ENCODE assay signal across 26 cellular contexts in the genomic region with DNA sequence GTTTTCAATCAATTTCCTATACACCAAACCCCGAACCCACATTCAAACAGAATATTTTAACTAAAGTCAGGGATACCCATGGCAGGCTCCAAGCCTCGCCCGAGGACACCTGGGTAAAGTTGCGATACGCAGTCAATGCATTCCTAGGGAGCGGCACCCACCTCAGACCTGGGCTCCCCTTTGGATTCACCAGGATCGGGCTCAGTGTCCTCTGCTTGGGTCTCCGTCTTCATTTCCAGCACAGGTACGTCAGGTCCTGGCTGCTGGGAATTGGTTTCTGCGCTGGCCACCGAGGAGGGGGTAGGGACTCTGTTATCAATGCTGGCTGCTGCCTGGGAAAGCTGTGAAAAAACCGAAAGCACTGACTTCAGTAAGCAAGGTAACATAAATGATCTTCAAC.
"Had no signal": no experiment of that assay in that cellular context is flagged by ENCODE, and none has a peak within 500 bp of the region (broad histone marks: within the 10 kb centered on the region; RNA-seq: fewer than 3 reads in every experiment).

No MANE protein-coding gene starts in this region.

- ATAC-seq: esophagus mucosa; gastrocnemius medialis; left lobe of liver; natural killer cell; sciatic nerve; stimulated activated naive CD8-positive, alpha-beta T cell treated with anti-CD3 and anti-CD28 coated beads, Interleukin-15, amount 100 ng/mL, for 72 hours had no signal

- H3K27me3 ChIP-seq: dorsolateral prefrontal cortex, gastrocnemius medialis, neutrophil, right atrium auricular region, tibial artery had no signal

- H3K9me3 Mint-ChIP-seq: memory B cell; natural killer cell; neural crest cell; stimulated activated naive CD8-positive, alpha-beta T cell treated with anti-CD3 and anti-CD28 coated beads, Interleukin-15, amount 100 ng/mL, for 72 hours; type B pancreatic cell had no signal

- H3K4me3 ChIP-seq: dorsolateral prefrontal cortex, gastrocnemius medialis, lung, prostate gland, right atrium auricular region, smooth muscle cell, tibial artery had no signal

- H3K4me3 Mint-ChIP-seq: memory B cell; natural killer cell; neural crest cell; stimulated activated naive CD8-positive, alpha-beta T cell treated with anti-CD3 and anti-CD28 coated beads, Interleukin-15, amount 100 ng/mL, for 72 hours; type B pancreatic cell had no signal

- H3K9ac ChIP-seq: parathyroid adenoma had no signal

- H3K27ac Mint-ChIP-seq: memory B cell, natural killer cell, type B pancreatic cell had no signal

- H3K27ac ChIP-seq: dorsolateral prefrontal cortex, epithelial cell of prostate, gastrocnemius medialis, neutrophil, parathyroid adenoma, prostate gland, right atrium auricular region, tibial artery had no signal

- H3K4me1 ChIP-seq: parathyroid adenoma, prostate gland had no signal

- DNase-seq: dorsolateral prefrontal cortex; effector CD4-positive, alpha-beta T cell; foreskin fibroblast; gastrocnemius medialis; kidney; natural killer cell; stimulated activated CD4-positive, alpha-beta T cell treated with anti-CD3 and anti-CD28 coated beads, Interleukin-12 subunit alpha, Interleukin-12 subunit beta, amount 100 ng/mL, for 4 hours; stimulated activated CD4-positive, alpha-beta T cell treated with anti-CD3 and anti-CD28 coated beads, Interleukin-1b, Interleukin-23, amount 100 ng/mL, for 48 hours; stimulated activated CD4-positive, alpha-beta T cell treated with anti-CD3 and anti-CD28 coated beads, Interleukin-4, amount 100 ng/mL, for 1 hour; stimulated activated CD8-positive, alpha-beta memory T cell treated with anti-CD3 and anti-CD28 coated beads, Interleukin-4, amount 100 ng/mL, for 48 hours; stimulated activated naive CD4-positive, alpha-beta T cell; stimulated activated naive CD8-positive, alpha-beta T cell treated with anti-CD3 and anti-CD28 coated beads, Interleukin-15, amount 100 ng/mL, for 72 hours; tibial artery had no signal

- H3K9me3 ChIP-seq: gastrocnemius medialis, neutrophil, prostate gland, right atrium auricular region, tibial artery had no signal

- H3K27me3 Mint-ChIP-seq: memory B cell; stimulated activated naive CD8-positive, alpha-beta T cell treated with anti-CD3 and anti-CD28 coated beads, Interleukin-15, amount 100 ng/mL, for 72 hours; type B pancreatic cell had no signal

- H3K4me1 Mint-ChIP-seq: neural crest cell; stimulated activated naive CD8-positive, alpha-beta T cell treated with anti-CD3 and anti-CD28 coated beads, Interleukin-15, amount 100 ng/mL, for 72 hours had no signal
